Comparison of ENCODE assay signal across 2 cellular contexts in genomic region chr12:124576061-124576650, GRCh38.
TF ChIP-seq lines count a peak whose summit lies in the region.

No MANE protein-coding gene starts in this region.

TF ChIP-seq in IMR-90, 13 proteins besides CTCF, POLR2A, EP300 and RAD21:
- TF ChIP-seq FOS (IDR thresholded peaks at IDR 0.05; ENCODE audit: low read depth, low read length) (no peak), BHLHE40 (IDR thresholded peaks at IDR 0.05; ENCODE audit: low read depth, low read length) (no peak), CHD1 (IDR thresholded peaks at IDR 0.05; ENCODE audit: low read depth, low read length) (no peak), CEBPB (IDR thresholded peaks at IDR 0.05; ENCODE audit: low read depth, low read length) (no peak), MAZ (IDR thresholded peaks at IDR 0.05; ENCODE audit: borderline replicate concordance, low read depth, low read length) (no peak), MXI1 (IDR thresholded peaks at IDR 0.05; ENCODE audit: borderline replicate concordance, low read depth, low read length) (no peak), USF2 (IDR thresholded peaks at IDR 0.05; ENCODE audit: low read depth, low read length) (no peak), MAFK (IDR thresholded peaks at IDR 0.05; ENCODE audit: low read depth, low read length) (no peak), ELK1 (IDR thresholded peaks at IDR 0.05; ENCODE audit: borderline replicate concordance, low read depth, low read length) (no peak), RCOR1 (IDR thresholded peaks at IDR 0.05; ENCODE audit: insufficient replicate concordance, low read length) (no peak), SMC3 (IDR thresholded peaks at IDR 0.05; ENCODE audit: low read depth, low read length) (no peak), RFX5 (IDR thresholded peaks at IDR 0.05; ENCODE audit: low read depth, low read length) (no peak)

TF ChIP-seq in K562, 482 proteins besides CTCF, POLR2A, EP300 and RAD21:
- TF ChIP-seq ZMIZ1 (IDR thresholded peaks at IDR 0.05; ENCODE audit: low read depth in 2 of 2, low read length in 2 of 2): no peak
- no peak for TF ChIP-seq MBD1 (CRISPR knock-in tag; IDR thresholded peaks at IDR 0.05)
- TF ChIP-seq ZNF263 (CRISPR knock-in tag; IDR thresholded peaks at IDR 0.05; ENCODE audit: borderline replicate concordance): no peak
- TF ChIP-seq ZNF324 (CRISPR knock-in tag; IDR thresholded peaks at IDR 0.05): no peak
- no peak for TF ChIP-seq FOXP1 (CRISPR knock-in tag; IDR thresholded peaks at IDR 0.05)
